ENCODE assay signal across 7 cellular contexts in the genomic region with DNA sequence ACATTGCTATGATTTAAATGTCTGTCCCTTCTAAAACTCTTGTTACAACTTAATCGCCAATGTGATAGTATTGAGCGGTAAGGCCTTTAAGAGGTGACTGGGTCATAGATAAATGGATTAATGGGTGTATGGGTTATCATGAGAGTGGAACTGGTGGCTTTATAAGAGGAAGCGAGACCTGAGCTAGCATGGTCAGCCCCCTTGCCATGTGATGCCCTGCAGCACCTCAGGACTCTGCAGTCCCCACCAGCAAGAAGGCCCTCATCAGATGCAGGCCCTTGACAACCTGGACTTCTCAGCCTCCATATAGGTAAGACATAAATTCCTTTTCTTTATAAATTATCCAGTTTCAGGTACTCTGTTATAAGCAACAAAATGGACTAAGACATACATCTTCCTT.
"Had no signal": no experiment of that assay in that cellular context is flagged by ENCODE, and none has a peak within 500 bp of the region (broad histone marks: within the 10 kb centered on the region; RNA-seq: fewer than 3 reads in every experiment).

No MANE protein-coding gene starts in this region.

- H3K4me3 ChIP-seq: GM23338 had no signal

- H2AFZ ChIP-seq: GM23338 had no signal

- FAIRE-seq: H1, H54, HTR-8/SVneo had no signal

- DNase-seq: H9, HCEC 1CT had no signal

- H3K4me2 ChIP-seq: GM23338 had no signal

- H3K4me1 Mint-ChIP-seq: GM23338, H9 had no signal

- H3K27me3 Mint-ChIP-seq: IgD-negative memory B cell had no signal

- ATAC-seq: GM23338 had no signal

- H3K4me3 Mint-ChIP-seq: GM23338, H9, IgD-negative memory B cell had no signal

- H3K27ac Mint-ChIP-seq: GM23338, H9 had no signal

- H3K9me3 Mint-ChIP-seq: GM23338, H9, IgD-negative memory B cell had no signal
